ENCODE assay signal across 1 cellular context in the genomic region with DNA sequence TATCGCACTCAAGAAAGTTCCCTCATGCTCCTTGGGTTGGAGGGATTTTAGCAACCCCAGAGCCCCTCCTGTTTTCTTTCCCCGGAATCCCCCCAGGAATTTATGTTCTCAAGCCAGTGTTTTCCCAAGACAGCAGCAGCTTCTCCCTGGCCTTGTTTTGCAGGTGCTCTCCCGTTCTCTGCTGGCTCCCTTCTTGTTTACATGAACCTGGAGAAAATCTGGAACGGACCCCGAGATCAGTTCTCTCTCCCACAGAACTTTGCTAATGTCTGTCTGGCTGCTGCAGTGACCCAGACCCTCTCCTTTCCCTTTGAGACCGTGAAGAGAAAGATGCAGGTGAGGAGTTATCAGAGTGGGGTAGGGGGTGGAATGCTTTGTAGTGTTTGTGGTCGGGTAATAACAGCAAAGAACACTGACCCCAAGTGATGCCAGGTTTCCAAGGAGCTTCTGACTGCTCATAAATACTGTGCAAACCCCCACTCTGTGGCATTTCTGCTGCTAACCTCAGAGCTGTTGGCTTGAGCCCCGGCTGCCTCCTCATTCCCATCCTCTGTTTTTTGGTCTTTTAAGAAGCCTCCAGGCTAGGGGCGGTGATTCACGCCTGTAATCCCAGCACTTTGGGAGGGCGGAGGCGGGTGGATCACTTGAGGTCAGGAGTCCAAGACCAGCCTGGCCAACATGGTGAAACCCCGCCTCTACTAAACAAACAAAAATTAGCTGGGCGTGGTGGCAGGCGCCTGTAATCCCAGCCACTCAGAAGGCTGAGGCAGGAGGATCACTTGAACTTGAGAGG.
TF ChIP-seq lines count a peak whose summit lies in the region.

No MANE protein-coding gene starts in this region.

TF ChIP-seq in HepG2, 621 proteins besides CTCF, POLR2A, EP300 and RAD21 (continued from another document):
- no peak for TF ChIP-seq ZNF512 (CRISPR knock-in tag; IDR thresholded peaks at IDR 0.05)
- TF ChIP-seq SAP130 (CRISPR knock-in tag; IDR thresholded peaks at IDR 0.05; ENCODE audit: low read depth): peak; percentile 25; the same call in 1 of the 2 replicates
- no peak for TF ChIP-seq SOX13 (IDR thresholded peaks at IDR 0.05)
- peak in 1 of 2 experiments; percentile 24; a peak in 1 of 4 replicates for TF ChIP-seq SOX13 (CRISPR knock-in tag; conservative IDR thresholded peaks at IDR 0.05 in 1 of 2, IDR thresholded peaks at IDR 0.05 in 1 of 2)
- 0 out of 2 replicates have a peak, but pooled peaks have one; percentile 32 for TF ChIP-seq KAT8 (CRISPR knock-in tag; IDR thresholded peaks at IDR 0.05)
- TF ChIP-seq IRX3 (CRISPR knock-in tag; IDR thresholded peaks at IDR 0.05; ENCODE audit: borderline replicate concordance, low read depth): no peak
- TF ChIP-seq HOXA3 (CRISPR knock-in tag; IDR thresholded peaks at IDR 0.05): peak; percentile 44; the same call in 1 of the 2 replicates
- TF ChIP-seq TEAD3 (CRISPR knock-in tag; optimal IDR thresholded peaks at IDR 0.05; ENCODE audit: borderline replicate concordance): no peak
- no peak for TF ChIP-seq ZBTB10 (CRISPR knock-in tag; IDR thresholded peaks at IDR 0.05; ENCODE audit: borderline replicate concordance)
- no peak for TF ChIP-seq ZXDC (CRISPR knock-in tag; IDR thresholded peaks at IDR 0.05)
- TF ChIP-seq ZNF687 (CRISPR knock-in tag; IDR thresholded peaks at IDR 0.05): peak; percentile 47
- no peak for TF ChIP-seq MYNN (CRISPR knock-in tag; IDR thresholded peaks at IDR 0.05; ENCODE audit: low read depth)
- no peak for TF ChIP-seq HMG20A (CRISPR knock-in tag; IDR thresholded peaks at IDR 0.05; ENCODE audit: borderline replicate concordance)
- TF ChIP-seq ZNF292 (CRISPR knock-in tag; IDR thresholded peaks at IDR 0.05; ENCODE audit: borderline replicate concordance, low read depth): 0 out of 2 replicates have a peak, but pooled peaks have one; percentile 19
- 0 out of 2 replicates have a peak, but pooled peaks have one; percentile 17 for TF ChIP-seq ZNF746 (CRISPR knock-in tag; IDR thresholded peaks at IDR 0.05)
